In the genomic region with DNA sequence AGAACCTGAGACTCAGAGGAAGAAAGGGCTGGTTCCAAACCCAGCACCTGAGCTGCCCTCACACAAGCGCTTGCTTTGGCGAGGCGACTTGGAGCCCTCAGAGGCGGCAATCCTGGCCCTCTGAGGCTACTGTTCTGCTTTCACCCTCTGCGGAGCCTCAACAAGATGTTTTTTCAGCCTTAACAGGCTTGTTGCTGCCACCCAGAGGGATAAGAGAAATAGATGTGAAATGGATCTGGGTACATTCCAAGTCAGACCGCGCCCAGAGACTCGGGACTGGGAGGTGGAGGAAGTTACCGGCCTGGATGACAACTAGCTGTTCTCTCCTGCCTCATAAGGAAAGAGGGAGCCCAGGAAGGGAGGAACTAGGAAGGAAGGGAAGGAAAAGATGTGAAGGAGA, we compare ENCODE assay signal across 10 cellular contexts.
DNase-seq lines count a peak whose midpoint lies in the region; ATAC-seq and TF ChIP-seq lines count a peak whose summit lies in the region.
"Had no signal": no experiment of that assay in that cellular context is flagged by ENCODE, and none has a peak within 500 bp of the region (broad histone marks: within the 10 kb centered on the region; RNA-seq: fewer than 3 reads in every experiment).

No MANE protein-coding gene starts in this region.

- intact Hi-C loops in esophagus squamous epithelium (cut with DNase I) (no loop called here), natural killer cell (cut with micrococcal nuclease) (no loop called here)

- H3K4me1 ChIP-seq in BE2C (peaks cover 8% of the 10 kb centered on the region), esophagus squamous epithelium (peaks cover 0 to 16% (median 0%) of the 10 kb centered on the region in 3 donors), osteoblast (ENCODE audit: insufficient read depth, low read length) (no peaks in the 10 kb centered on the region)

- no peak for ATAC-seq in HG02884 (IDR thresholded peaks at IDR 0.05; ENCODE audit: unreplicated experiment)
- no peak for ATAC-seq in GM21786 (IDR thresholded peaks at IDR 0.05; ENCODE audit: unreplicated experiment)
- ATAC-seq in natural killer cell: no peak
- ATAC-seq: stimulated activated memory B cell treated with anti-CD40 and anti-IgM and Interleukin-4, amounts not matched to agents 10 μg/mL and 1 μg/mL and 100 μg/mL, for 72 hours had no signal

- TF ChIP-seq POLR2A in esophagus squamous epithelium (IDR thresholded peaks at IDR 0.05): no peak

- H3K27me3 ChIP-seq in BE2C (no peaks in the 10 kb centered on the region), esophagus squamous epithelium (no peaks in the 10 kb centered on the region), osteoblast (ENCODE audit: insufficient read depth, low read length) (no peaks in the 10 kb centered on the region)

- no peaks in the 10 kb centered on the region for H3K79me2 ChIP-seq in osteoblast (ENCODE audit: insufficient read depth, low read length)

- no peak overlapping the region for H3K4me3 ChIP-seq in BE2C (ENCODE audit: low read depth, low read length)
- no peak overlapping the region for H3K4me3 ChIP-seq in esophagus squamous epithelium
- no peak overlapping the region for H3K4me3 ChIP-seq in osteoblast (ENCODE audit: insufficient read depth, low read length)

- H3K27ac Mint-ChIP-seq in natural killer cell: no peak overlapping the region
- H3K27ac Mint-ChIP-seq: stimulated activated memory B cell treated with anti-CD40 and anti-IgM and Interleukin-4, amounts not matched to agents 10 μg/mL and 1 μg/mL and 100 μg/mL, for 72 hours had no signal

- no peak overlapping the region for H3K4me2 ChIP-seq in osteoblast (ENCODE audit: insufficient read depth, low read length)

- H3K4me3 Mint-ChIP-seq in natural killer cell: no peak overlapping the region
- H3K4me3 Mint-ChIP-seq: stimulated activated memory B cell treated with anti-CD40 and anti-IgM and Interleukin-4, amounts not matched to agents 10 μg/mL and 1 μg/mL and 100 μg/mL, for 72 hours had no signal

- no peaks in the 10 kb centered on the region for H3K36me3 Mint-ChIP-seq in natural killer cell
- H3K36me3 Mint-ChIP-seq: stimulated activated memory B cell treated with anti-CD40 and anti-IgM and Interleukin-4, amounts not matched to agents 10 μg/mL and 1 μg/mL and 100 μg/mL, for 72 hours had no signal

- H3K9me3 Mint-ChIP-seq in natural killer cell: no peaks in the 10 kb centered on the region
- H3K9me3 Mint-ChIP-seq: stimulated activated memory B cell treated with anti-CD40 and anti-IgM and Interleukin-4, amounts not matched to agents 10 μg/mL and 1 μg/mL and 100 μg/mL, for 72 hours had no signal

- H3K27ac ChIP-seq in esophagus squamous epithelium (peak overlapping the region in 3 of 4 donors; percentile 45 to 66 (median 63)), osteoblast (ENCODE audit: low read depth, low read length) (no peak overlapping the region)

- H2AFZ ChIP-seq in osteoblast (ENCODE audit: low read length): no peak overlapping the region

- peaks cover 0 to 2% of the 10 kb centered on the region in 2 donors for H3K27me3 Mint-ChIP-seq in natural killer cell (ENCODE audit: low read depth in 2 of 2)

- 17 to 42% methylated on average over 8 to 9 of the region's 9 CpGs for WGBS in esophagus squamous epithelium, 2 donors

- H3K9me3 ChIP-seq in BE2C: no peaks in the 10 kb centered on the region; the same call in 1 of the 2 replicates
- no peaks in the 10 kb centered on the region for H3K9me3 ChIP-seq in esophagus squamous epithelium
- H3K9me3 ChIP-seq in osteoblast (ENCODE audit: low read depth, low read length): no peaks in the 10 kb centered on the region

- H3K36me3 ChIP-seq in BE2C (peaks cover 3% of the 10 kb centered on the region; the same call in 1 of the 2 replicates), esophagus squamous epithelium (peaks cover 0 to 4% (median 0%) of the 10 kb centered on the region in 3 donors), osteoblast (ENCODE audit: insufficient read depth, low read length) (no peaks in the 10 kb centered on the region)

- no peaks in the 10 kb centered on the region for H3K4me1 Mint-ChIP-seq in natural killer cell
- H3K4me1 Mint-ChIP-seq: stimulated activated memory B cell treated with anti-CD40 and anti-IgM and Interleukin-4, amounts not matched to agents 10 μg/mL and 1 μg/mL and 100 μg/mL, for 72 hours had no signal

- no peaks in the 10 kb centered on the region for H4K20me1 ChIP-seq in osteoblast (ENCODE audit: insufficient read depth, low read length)

- DNase-seq in BE2C (no peak), NCI-H446 treated with DMSO at 0.1 percent for 48 hours (lab: John Stamatoyannopoulos, UW) (peak; percentile 29), esophagus squamous epithelium (lab: John Stamatoyannopoulos, UW) (no peak), osteoblast (ENCODE audit: insufficient read length, low spot score, missing footprints) (no peak), KG1 (lab: John Stamatoyannopoulos, UW) (no peak), natural killer cell (no peak)
- DNase-seq: activated CD4-positive, CD25-positive, alpha-beta regulatory T cell had no signal

- TF ChIP-seq CTCF in BE2C (IDR thresholded peaks at IDR 0.05; ENCODE audit: low read depth, low read length): peak; percentile 27; the same call in 1 of the 2 replicates
- TF ChIP-seq CTCF in esophagus squamous epithelium (IDR thresholded peaks at IDR 0.05): peak in 4 of 6 experiments; percentile 31 to 56 (median 39)
- TF ChIP-seq CTCF in osteoblast (IDR thresholded peaks at IDR 0.05; ENCODE audit: extremely low read depth, low read depth, low read length): peak; percentile 37
- no peak for TF ChIP-seq CTCF in natural killer cell (IDR thresholded peaks at IDR 0.05)
